Comparison of ENCODE assay signal across 2 cellular contexts in genomic region chr16:51002889-51003490, GRCh38.
A peak's percentile ranks its signal among the peaks of the same experiment; 100 is the strongest.
TF ChIP-seq lines count a peak whose summit lies in the region.

No MANE protein-coding gene starts in this region.

TF ChIP-seq in HepG2, 621 proteins besides CTCF, POLR2A, EP300 and RAD21 (continued from another document and continues in another):
- TF ChIP-seq PATZ1 (CRISPR knock-in tag; IDR thresholded peaks at IDR 0.05) = peak; percentile 16; the same call in 1 of the 2 replicates
- TF ChIP-seq ZNF160 (CRISPR knock-in tag; IDR thresholded peaks at IDR 0.05) = 0 out of 2 replicates have a peak, but pooled peaks have one; percentile 32
- TF ChIP-seq ZNF766 (CRISPR knock-in tag; IDR thresholded peaks at IDR 0.05; ENCODE audit: borderline replicate concordance) = no peak
- 0 out of 2 replicates have a peak, but pooled peaks have one; percentile 16 for TF ChIP-seq ARID5B (CRISPR knock-in tag; IDR thresholded peaks at IDR 0.05)
- TF ChIP-seq SMYD3 (CRISPR knock-in tag; IDR thresholded peaks at IDR 0.05) = no peak
- no peak for TF ChIP-seq ZNF609 (CRISPR knock-in tag; IDR thresholded peaks at IDR 0.05; ENCODE audit: borderline replicate concordance)
- peak; percentile 49; the same call in 1 of the 2 replicates for TF ChIP-seq GABPB1 (CRISPR knock-in tag; IDR thresholded peaks at IDR 0.05)
- TF ChIP-seq ZNF552 (CRISPR knock-in tag; IDR thresholded peaks at IDR 0.05; ENCODE audit: borderline replicate concordance) = no peak
- no peak for TF ChIP-seq JARID2 (CRISPR knock-in tag; IDR thresholded peaks at IDR 0.05; ENCODE audit: insufficient replicate concordance)
- no peak for TF ChIP-seq ZMAT5 (CRISPR knock-in tag; IDR thresholded peaks at IDR 0.05; ENCODE audit: borderline replicate concordance, low read depth)
- TF ChIP-seq NBN (conservative IDR thresholded peaks at IDR 0.05) = no peak
- TF ChIP-seq EED (CRISPR knock-in tag; IDR thresholded peaks at IDR 0.05) = no peak
- TF ChIP-seq ZFY (CRISPR knock-in tag; IDR thresholded peaks at IDR 0.05) = peak; percentile 33; the same call in 1 of the 2 replicates
- 0 out of 2 replicates have a peak, but pooled peaks have one; percentile 24 for TF ChIP-seq MAX (IDR thresholded peaks at IDR 0.05)
- TF ChIP-seq ZSCAN22 (CRISPR knock-in tag; IDR thresholded peaks at IDR 0.05) = no peak

TF ChIP-seq in GM23338, 12 proteins besides CTCF, POLR2A, EP300 and RAD21 (continued from another document):
- TF ChIP-seq ZNF462 (CRISPR knock-in tag; IDR thresholded peaks at IDR 0.05) = no peak
- no peak for TF ChIP-seq ETS1 (IDR thresholded peaks at IDR 0.05)
- no peak for TF ChIP-seq ZNF331 (CRISPR knock-in tag; IDR thresholded peaks at IDR 0.05; ENCODE audit: low read depth)
- TF ChIP-seq ZNF114 (CRISPR knock-in tag; IDR thresholded peaks at IDR 0.05) = no peak
- TF ChIP-seq EZH2phosphoT487 (IDR thresholded peaks at IDR 0.05; ENCODE audit: unreplicated experiment) = no peak
- no peak for TF ChIP-seq POLR2AphosphoS5 (IDR thresholded peaks at IDR 0.05; ENCODE audit: low read depth)
- no peak for TF ChIP-seq JUNB (IDR thresholded peaks at IDR 0.05; ENCODE audit: unreplicated experiment)
- no peak for TF ChIP-seq STAT1 (IDR thresholded peaks at IDR 0.05; ENCODE audit: unreplicated experiment)
- TF ChIP-seq REST (IDR thresholded peaks at IDR 0.05; ENCODE audit: unreplicated experiment) = no peak
- TF ChIP-seq EZH2 (IDR thresholded peaks at IDR 0.05; ENCODE audit: low read depth, unreplicated experiment) = no peak
- no peak for TF ChIP-seq NANOG (IDR thresholded peaks at IDR 0.05; ENCODE audit: borderline replicate concordance)
